ENCODE assay signal across 8 cellular contexts in the genomic region with DNA sequence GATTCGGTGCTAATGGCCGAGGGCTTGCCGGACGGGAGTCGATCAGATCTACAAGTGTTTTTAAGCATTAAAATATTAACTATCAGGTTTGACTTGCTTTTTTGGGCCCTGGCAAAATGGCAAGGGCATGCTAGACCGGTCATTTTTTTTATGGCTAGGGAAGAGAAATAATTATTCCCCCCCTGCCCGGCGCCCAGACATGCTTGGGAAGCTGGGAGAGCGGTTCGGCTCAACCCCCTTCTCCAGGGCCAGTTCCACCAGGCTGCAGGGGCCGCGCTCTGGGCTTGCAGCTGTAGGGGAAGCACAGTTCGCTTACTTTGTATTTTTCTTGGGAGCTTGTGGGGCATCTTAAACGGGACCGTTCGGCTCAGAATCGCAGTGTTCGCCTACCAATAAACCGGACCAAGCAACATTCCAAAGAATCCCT. TPM values are rescaled to one million over a fixed set of nuclear protein-coding genes. Genes with fewer than 3 reads are reported as not detected.
DNase-seq lines count a peak whose midpoint lies in the region; ATAC-seq and TF ChIP-seq lines count a peak whose summit lies in the region.

No MANE protein-coding gene starts in this region.

- peaks cover 15% of the 10 kb centered on the region for H3K4me1 Mint-ChIP-seq in activated CD8-positive, alpha-beta memory T cell treated with anti-CD3 and anti-CD28 coated beads, Interleukin-2, amount 10 ng/mL, durations not matched to agents 7 days and 5 days
- peaks cover 55% of the 10 kb centered on the region for H3K4me1 Mint-ChIP-seq in type B pancreatic cell (ENCODE audit: unreplicated experiment)

- peak overlapping the region; percentile 85 for H3K4me3 ChIP-seq in mesodermal cell (ENCODE audit: extremely low read depth, insufficient read depth, low read length, poor library complexity, severe bottlenecking)

- no peaks in the 10 kb centered on the region for H3K36me3 Mint-ChIP-seq in activated CD8-positive, alpha-beta memory T cell treated with anti-CD3 and anti-CD28 coated beads, Interleukin-2, amount 10 ng/mL, durations not matched to agents 7 days and 5 days
- peaks cover 6% of the 10 kb centered on the region for H3K36me3 Mint-ChIP-seq in type B pancreatic cell

- no peak overlapping the region for H3K27ac Mint-ChIP-seq in activated CD8-positive, alpha-beta memory T cell treated with anti-CD3 and anti-CD28 coated beads, Interleukin-2, amount 10 ng/mL, durations not matched to agents 7 days and 5 days
- peak overlapping the region; percentile 93 for H3K27ac Mint-ChIP-seq in type B pancreatic cell

- H3K27me3 Mint-ChIP-seq in activated CD8-positive, alpha-beta memory T cell treated with anti-CD3 and anti-CD28 coated beads, Interleukin-2, amount 10 ng/mL, durations not matched to agents 7 days and 5 days: peaks cover 73% of the 10 kb centered on the region
- H3K27me3 Mint-ChIP-seq in type B pancreatic cell: peaks cover 3% of the 10 kb centered on the region

- peak overlapping the region; percentile 39 for H3K4me3 Mint-ChIP-seq in activated CD8-positive, alpha-beta memory T cell treated with anti-CD3 and anti-CD28 coated beads, Interleukin-2, amount 10 ng/mL, durations not matched to agents 7 days and 5 days
- H3K4me3 Mint-ChIP-seq in type B pancreatic cell: peak overlapping the region; percentile 94

- DNase-seq in activated CD8-positive, alpha-beta memory T cell treated with anti-CD3 and anti-CD28 coated beads, Interleukin-2, amount 10 ng/mL, durations not matched to agents 7 days and 5 days: no peak
- DNase-seq in activated CD8-positive, alpha-beta memory T cell treated with anti-CD3 and anti-CD28 coated beads for 24 hours: no peak
- DNase-seq in dermis blood vessel endothelial cell (peak; percentile 57), type B pancreatic cell (ENCODE audit: extremely low spot score, unreplicated experiment) (no peak), AG20443 (ENCODE audit: low spot score) (no peak), SHP77 treated with DMSO at 0.1 percent for 48 hours (lab: John Stamatoyannopoulos, UW) (no peak)

- CTCF ChIA-PET in activated CD8-positive, alpha-beta memory T cell treated with anti-CD3 and anti-CD28 coated beads, Interleukin-2, amount 10 ng/mL, durations not matched to agents 7 days and 5 days (lab: Charles Lee): no interaction called here

- no peaks in the 10 kb centered on the region for H3K9me3 ChIP-seq in mesodermal cell (ENCODE audit: control insufficient read depth, low read length)

- peak overlapping the region; percentile 95 for H3K27ac ChIP-seq in mesodermal cell (ENCODE audit: low read depth, low read length, severe bottlenecking)

- H3K9me3 Mint-ChIP-seq in activated CD8-positive, alpha-beta memory T cell treated with anti-CD3 and anti-CD28 coated beads, Interleukin-2, amount 10 ng/mL, durations not matched to agents 7 days and 5 days (ENCODE audit: low read depth): no peaks in the 10 kb centered on the region
- no peaks in the 10 kb centered on the region for H3K9me3 Mint-ChIP-seq in type B pancreatic cell

- H3K36me3 ChIP-seq in mesodermal cell (ENCODE audit: control insufficient read depth, insufficient read depth, low read length): peaks cover 6% of the 10 kb centered on the region

- TF ChIP-seq CTCF in type B pancreatic cell (conservative IDR thresholded peaks at IDR 0.05): no peak

- 0 to 5% methylated on average over 11 to 12 of the region's 19 CpGs for WGBS in mesodermal cell (ENCODE audit: insufficient coverage in 2 of 2), 2 experiments

- ATAC-seq in activated CD8-positive, alpha-beta memory T cell treated with anti-CD3 and anti-CD28 coated beads, Interleukin-2, amount 10 ng/mL, durations not matched to agents 7 days and 5 days: no peak
- no peak for ATAC-seq in HG03175 (IDR thresholded peaks at IDR 0.05; ENCODE audit: unreplicated experiment)

- H3K4me1 ChIP-seq in mesodermal cell (ENCODE audit: control insufficient read depth, insufficient read depth, low read length, poor library complexity, severe bottlenecking): peaks cover 46% of the 10 kb centered on the region

RNA-seq across cellular contexts. Expression of a gene that starts 3.0 kb away (rescaled TPM):
- 1 to 10 TPM in 1 of 2 experiments, under 1 TPM in 1; 0.45 to 1.4 TPM for total RNA-seq in activated CD8-positive, alpha-beta memory T cell treated with anti-CD3 and anti-CD28 coated beads, Interleukin-2, amount 10 ng/mL, durations not matched to agents 7 days and 5 days
- 2.9 and 3.8 TPM in 2 replicates for total RNA-seq in dermis blood vessel endothelial cell
- polyA plus RNA-seq in mesodermal cell (2013, experiment 1 of 2): 26.1 TPM
- 21.6 TPM for polyA plus RNA-seq in mesodermal cell (2013, experiment 2 of 2)
- 25.1 and 39.7 TPM in 2 replicates for total RNA-seq in type B pancreatic cell (ENCODE audit: low replicate concordance)
